Comparison of ENCODE assay signal across 8 cellular contexts in genomic region chr2:152200562-152201465, GRCh38. TPM values are rescaled to one million over a fixed set of nuclear protein-coding genes. Genes with fewer than 3 reads are reported as not detected.
DNase-seq lines count a peak whose midpoint lies in the region; ATAC-seq and TF ChIP-seq lines count a peak whose summit lies in the region.

No MANE protein-coding gene starts in this region.

- H3K9me3 ChIP-seq in HCT116 (ENCODE audit: control insufficient read depth in 1 of 2, insufficient read depth in 1 of 2, low read depth in 1 of 2, low read length in 2 of 2) = no peaks in the 10 kb centered on the region

- no peaks in the 10 kb centered on the region for H4K20me1 ChIP-seq in HCT116 (ENCODE audit: insufficient read depth)

- no TSS peak for BruUV-seq in HCT116 (replicated peaks; lab: Mats Ljungman, UMichigan)

- CTCF ChIA-PET in HCT116 (lab: Charles Lee) = no interaction called here

- peak overlapping the region; percentile 16 to 49 for H3K4me3 ChIP-seq in HCT116 (replicated peaks in 1 of 2; ENCODE audit: low read depth in 1 of 2, low read length in 2 of 2)

- peak; percentile 47 for TF ChIP-seq RAD21 in HCT116 (IDR thresholded peaks at IDR 0.05; ENCODE audit: low read depth)

- peak; percentile 9 for TF ChIP-seq POLR2A in HCT116 (IDR thresholded peaks at IDR 0.05; ENCODE audit: borderline replicate concordance, extremely low read depth, insufficient read depth, insufficient read length)

- TF ChIP-seq CTCF in HCT116 (IDR thresholded peaks at IDR 0.05 in 2 of 3, conservative IDR thresholded peaks at IDR 0.05 in 1 of 3; ENCODE audit: borderline replicate concordance in 1 of 3, insufficient read depth in 1 of 3, low read depth in 2 of 3, low read length in 2 of 3) = no peak

- no peaks in the 10 kb centered on the region for H3K79me2 ChIP-seq in HCT116 (ENCODE audit: insufficient read depth, low read length)

- peak overlapping the region; percentile 54 for H3K9ac ChIP-seq in HCT116 (ENCODE audit: low read length)

- DNase-seq in CD1c-positive myeloid dendritic cell (ENCODE audit: extremely low spot score) = peak; percentile 33
- DNase-seq in HCT116 (ENCODE audit: low read depth, low spot score) = peak; percentile 96
- DNase-seq in SW 1271 (lab: John Stamatoyannopoulos, UW) = peak; percentile 96 to 99
- peak; percentile 92 for DNase-seq in fibroblast of the conjunctiva (ENCODE audit: low read depth)
- DNase-seq in posterior vena cava (ENCODE audit: low spot score) = peak; percentile 98
- DNase-seq in NCI-H1417 treated with DMSO at 0.1 percent for 48 hours (lab: John Stamatoyannopoulos, UW) = no peak

- POLR2A ChIA-PET in HCT116 (lab: Charles Lee) = no interaction called here

- H3K9me2 ChIP-seq in HCT116 (ENCODE audit: insufficient read depth) = no peaks in the 10 kb centered on the region

- peak overlapping the region; percentile 51; the same call in 1 of the 2 replicates for H3K27ac ChIP-seq in HCT116 (ENCODE audit: low read depth, low read length)

- H3K27me3 ChIP-seq in HCT116 (ENCODE audit: insufficient read depth, low read length) = no peaks in the 10 kb centered on the region

- intact Hi-C loops in HCT116 (cut with micrococcal nuclease) (loop anchor here (5.0 kb wide), 1 partner anchor 136 kb away; the partner anchor contains the start of gene FMNL2), posterior vena cava (cut with DNase I) (no loop called here)

- no peaks in the 10 kb centered on the region for H3K36me3 ChIP-seq in HCT116 (ENCODE audit: control insufficient read depth in 1 of 2, insufficient read depth in 2 of 2, low read length in 2 of 2)

- peak; percentile 98 for ATAC-seq in HCT116
- no peak for ATAC-seq in HG02571 (IDR thresholded peaks at IDR 0.05; ENCODE audit: unreplicated experiment)
- ATAC-seq in GM21717 (IDR thresholded peaks at IDR 0.05; ENCODE audit: unreplicated experiment) = no peak

- peak overlapping the region; percentile 98 for H2AFZ ChIP-seq in HCT116 (ENCODE audit: low read depth, low read length, poor library complexity, severe bottlenecking)

- H3K4me1 ChIP-seq in HCT116 (ENCODE audit: control insufficient read depth in 1 of 2, insufficient read depth in 2 of 2, low read length in 2 of 2) = peaks cover 12 to 27% of the 10 kb centered on the region in 2 experiments; a peak in 3 of 4 replicates

- RAD21 ChIA-PET in HCT116 (lab: Charles Lee; ENCODE audit: low non-redundant PET in 1 of 2, low total read pairs in 2 of 2, uncharacterized antibody in 2 of 2, unreplicated experiment in 2 of 2) = no interaction called here

- H3K4me2 ChIP-seq in HCT116 (ENCODE audit: low read length) = peak overlapping the region; percentile 78

TF ChIP-seq in HCT116, 20 proteins besides CTCF, POLR2A, EP300 and RAD21:
- TF ChIP-seq EGR1 (IDR thresholded peaks at IDR 0.05; ENCODE audit: low read depth) = no peak
- peak; percentile 55 for TF ChIP-seq SIN3A (IDR thresholded peaks at IDR 0.05; ENCODE audit: low read depth)
- peak; percentile 95 for TF ChIP-seq CBX3 (IDR thresholded peaks at IDR 0.05; ENCODE audit: low read depth)
- TF ChIP-seq JUND (IDR thresholded peaks at IDR 0.05) = peak; percentile 95
- peak; percentile 87 for TF ChIP-seq SP1 (IDR thresholded peaks at IDR 0.05; ENCODE audit: low read depth)
- peak; percentile 92 for TF ChIP-seq FOSL1 (IDR thresholded peaks at IDR 0.05; ENCODE audit: low read depth)
- TF ChIP-seq, protein P1, sequence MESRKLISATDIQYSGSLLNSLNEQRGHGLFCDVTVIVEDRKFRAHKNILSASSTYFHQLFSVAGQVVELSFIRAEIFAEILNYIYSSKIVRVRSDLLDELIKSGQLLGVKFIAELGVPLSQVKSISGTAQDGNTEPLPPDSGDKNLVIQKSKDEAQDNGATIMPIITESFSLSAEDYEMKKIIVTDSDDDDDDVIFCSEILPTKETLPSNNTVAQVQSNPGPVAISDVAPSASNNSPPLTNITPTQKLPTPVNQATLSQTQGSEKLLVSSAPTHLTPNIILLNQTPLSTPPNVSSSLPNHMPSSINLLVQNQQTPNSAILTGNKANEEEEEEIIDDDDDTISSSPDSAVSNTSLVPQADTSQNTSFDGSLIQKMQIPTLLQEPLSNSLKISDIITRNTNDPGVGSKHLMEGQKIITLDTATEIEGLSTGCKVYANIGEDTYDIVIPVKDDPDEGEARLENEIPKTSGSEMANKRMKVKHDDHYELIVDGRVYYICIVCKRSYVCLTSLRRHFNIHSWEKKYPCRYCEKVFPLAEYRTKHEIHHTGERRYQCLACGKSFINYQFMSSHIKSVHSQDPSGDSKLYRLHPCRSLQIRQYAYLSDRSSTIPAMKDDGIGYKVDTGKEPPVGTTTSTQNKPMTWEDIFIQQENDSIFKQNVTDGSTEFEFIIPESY (IDR thresholded peaks at IDR 0.05; ENCODE audit: extremely low read depth, insufficient replicate concordance, low read length) = no peak
- no peak for TF ChIP-seq ZFX (IDR thresholded peaks at IDR 0.05)
- TF ChIP-seq, protein P2, sequence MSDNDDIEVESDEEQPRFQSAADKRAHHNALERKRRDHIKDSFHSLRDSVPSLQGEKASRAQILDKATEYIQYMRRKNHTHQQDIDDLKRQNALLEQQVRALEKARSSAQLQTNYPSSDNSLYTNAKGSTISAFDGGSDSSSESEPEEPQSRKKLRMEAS (IDR thresholded peaks at IDR 0.05) = peak; percentile 67
- no peak for TF ChIP-seq ATF3 (IDR thresholded peaks at IDR 0.05)
- TF ChIP-seq EZH2 (IDR thresholded peaks at IDR 0.05) = no peak
- peak; percentile 75 for TF ChIP-seq POLR2AphosphoS5 (IDR thresholded peaks at IDR 0.05; ENCODE audit: low read depth, low read length)
- peak; percentile 55 for TF ChIP-seq TCF7L2 (IDR thresholded peaks at IDR 0.05; ENCODE audit: borderline replicate concordance, extremely low read depth, insufficient read depth, insufficient read length)
- TF ChIP-seq REST (IDR thresholded peaks at IDR 0.05; ENCODE audit: low read depth) = no peak
- no peak for TF ChIP-seq EZH2phosphoT487 (IDR thresholded peaks at IDR 0.05; ENCODE audit: borderline replicate concordance)
- TF ChIP-seq YY1 (IDR thresholded peaks at IDR 0.05; ENCODE audit: extremely low read depth, insufficient replicate concordance, low read depth, low read length) = peak; percentile 56
- TF ChIP-seq SRF (IDR thresholded peaks at IDR 0.05; ENCODE audit: low read depth) = peak; percentile 24; the same call in 1 of the 2 replicates
- TF ChIP-seq ZNF274 (IDR thresholded peaks at IDR 0.05; ENCODE audit: low read depth, low read length) = no peak
- TF ChIP-seq CEBPB (IDR thresholded peaks at IDR 0.05; ENCODE audit: low read depth) = no peak
- TF ChIP-seq ELF1 (IDR thresholded peaks at IDR 0.05; ENCODE audit: borderline replicate concordance, low read depth) = no peak
TF ChIP-seq in HCT116: peak in this region for 10.

RNA-seq across cellular contexts. Expression of gene STAM2, which starts 25.3 kb away (rescaled TPM):
- total RNA-seq in HCT116 (2021; ENCODE audit: unreplicated experiment) (19.2 TPM), posterior vena cava (10 to 100 TPM; 40.9 to 50.8 TPM)
- 6.5 and 7.0 TPM in 2 replicates for polyA plus RNA-seq in HCT116 (2012)
